Comparison of ENCODE assay signal across 27 cellular contexts in the genomic region with DNA sequence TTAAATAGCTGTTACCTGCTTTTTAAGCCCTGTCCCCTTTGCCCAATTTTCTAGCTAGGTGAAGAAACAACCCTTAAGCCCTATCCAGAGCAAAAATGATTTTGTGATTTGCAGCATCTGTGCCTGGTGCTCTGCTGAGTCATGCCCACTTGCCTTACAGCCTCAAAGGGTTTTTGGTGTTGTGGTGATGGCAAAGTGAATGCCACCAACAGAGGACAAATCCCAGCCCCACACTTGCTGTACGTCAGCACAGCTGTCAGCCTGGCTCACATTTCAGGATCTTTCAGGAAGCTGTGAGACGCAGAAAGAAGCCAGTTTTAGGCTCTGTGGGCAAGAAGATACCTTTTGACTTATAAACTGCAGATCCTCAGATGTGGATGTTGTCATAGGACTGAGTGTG.
DNase-seq lines count a peak whose midpoint lies in the region; ATAC-seq and TF ChIP-seq lines count a peak whose summit lies in the region.
"Had no signal": no experiment of that assay in that cellular context is flagged by ENCODE, and none has a peak within 500 bp of the region (broad histone marks: within the 10 kb centered on the region; RNA-seq: fewer than 3 reads in every experiment).

No MANE protein-coding gene starts in this region.

- CTCF ChIA-PET in A673 (lab: Charles Lee) (no interaction called here), SK-N-SH (lab: Yijun Ruan, JAX) (interaction anchor here (1.9 kb wide), 1 partner anchor 61 kb away, joined by 6 read pairs; no protein-coding TSS in a partner anchor)

- no peak overlapping the region for H3K9ac ChIP-seq in SK-N-SH

- no peak overlapping the region for H3K4me2 ChIP-seq in SK-N-SH
- H3K4me2 ChIP-seq: hepatocyte had no signal

- no peak for ATAC-seq in GM18511 (IDR thresholded peaks at IDR 0.05; ENCODE audit: unreplicated experiment)
- ATAC-seq: stimulated activated naive CD8-positive, alpha-beta T cell treated with anti-CD3 and anti-CD28 coated beads, Interleukin-15, Interleukin-2, amounts not matched to agents 100 U/mL and 50 U/mL, for 24 hours had no signal

- H3K4me3 ChIP-seq in A673 (ENCODE audit: low read depth, low read length, poor library complexity, severe bottlenecking) (no peak overlapping the region), SK-N-SH (ENCODE audit: low read depth in 2 of 2, low read length in 1 of 2) (no peak overlapping the region)
- H3K4me3 ChIP-seq: hepatocyte, right atrium auricular region, spleen, thoracic aorta, uterus had no signal

- H3K79me2 ChIP-seq in SK-N-SH (ENCODE audit: insufficient read depth) = no peaks in the 10 kb centered on the region
- H3K79me2 ChIP-seq: hepatocyte had no signal

- intact Hi-C loops in A673 (cut with micrococcal nuclease; ENCODE audit: unreplicated experiment) = no loop called here

- H3K27ac ChIP-seq in A673 (ENCODE audit: low read depth, low read length, poor library complexity, severe bottlenecking) (no peak overlapping the region), SK-N-SH (ENCODE audit: low read depth in 2 of 2, low read length in 1 of 2) (peak overlapping the region in 1 of 2 experiments; percentile 34; a peak in 1 of 4 replicates)
- H3K27ac ChIP-seq: C4-2B, hepatocyte, right atrium auricular region, RWPE1, spleen, thoracic aorta, uterus had no signal

- H3K9me3 ChIP-seq in A673 (ENCODE audit: low read depth, low read length, poor library complexity, severe bottlenecking) = no peaks in the 10 kb centered on the region
- no peaks in the 10 kb centered on the region for H3K9me3 ChIP-seq in SK-N-SH
- H3K9me3 ChIP-seq: Caco-2, right atrium auricular region, spleen, thoracic aorta, uterus had no signal

- POLR2A ChIA-PET in A673 (lab: Charles Lee; ENCODE audit: low non-redundant PET) = interaction anchor here (0.6 kb wide), 1 partner anchor 241 kb away, joined by 3 read pairs; no protein-coding TSS in a partner anchor
- POLR2A ChIA-PET in SK-N-SH (lab: Yijun Ruan, JAX) = no interaction called here

- TF ChIP-seq RAD21 in SK-N-SH (IDR thresholded peaks at IDR 0.05; ENCODE audit: low read length) = no peak

- no peaks in the 10 kb centered on the region for H3K4me1 ChIP-seq in A673 (ENCODE audit: insufficient read depth, low read length, poor library complexity, severe bottlenecking)
- peaks cover 0 to 15% of the 10 kb centered on the region in 2 experiments; a peak in 2 of 4 replicates for H3K4me1 ChIP-seq in SK-N-SH (ENCODE audit: control insufficient read depth in 1 of 2, insufficient read depth in 2 of 2, low read depth in 1 of 2, low read length in 1 of 2)
- H3K4me1 ChIP-seq: Caco-2, right atrium auricular region, spleen, uterus had no signal

- H3K27me3 ChIP-seq in A673 (replicated peaks; ENCODE audit: insufficient read depth, low read depth, low read length, poor library complexity) = peaks cover 8% of the 10 kb centered on the region
- H3K27me3 ChIP-seq in SK-N-SH (ENCODE audit: insufficient read depth) = no peaks in the 10 kb centered on the region
- H3K27me3 ChIP-seq: hepatocyte, right atrium auricular region, uterus had no signal

- no peaks in the 10 kb centered on the region for H3F3A ChIP-seq in SK-N-SH (replicated peaks; ENCODE audit: insufficient read depth)

- H3K36me3 ChIP-seq in A673 (ENCODE audit: insufficient read depth, low read length, poor library complexity, severe bottlenecking) (no peaks in the 10 kb centered on the region), SK-N-SH (replicated peaks in 1 of 2; ENCODE audit: control insufficient read depth in 1 of 2, insufficient read depth in 2 of 2, low read length in 1 of 2) (no peaks in the 10 kb centered on the region)
- H3K36me3 ChIP-seq: right atrium auricular region, spleen, thoracic aorta, uterus had no signal

- H2AFZ ChIP-seq in SK-N-SH (ENCODE audit: low read depth) = no peak overlapping the region
- H2AFZ ChIP-seq: hepatocyte had no signal

- no peaks in the 10 kb centered on the region for H4K20me1 ChIP-seq in SK-N-SH (ENCODE audit: insufficient read depth)

- no peak for TF ChIP-seq CTCF in A673 (conservative IDR thresholded peaks at IDR 0.05; ENCODE audit: low read depth, low read length)
- no peak for TF ChIP-seq CTCF in SK-N-SH (IDR thresholded peaks at IDR 0.05)

- DNase-seq in A673 (ENCODE audit: low spot score) = peak; percentile 24
- peak; percentile 14 for DNase-seq in COLO668 (lab: John Stamatoyannopoulos, UW; ENCODE audit: unreplicated experiment)
- DNase-seq in SK-N-SH = no peak
- peak; percentile 12 for DNase-seq in myocyte (ENCODE audit: low read depth)
- no peak for DNase-seq in activated CD8-positive, alpha-beta memory T cell treated with anti-CD3 and anti-CD28 coated beads, Interleukin-2, amount 50 U/mL, for 48 hours
- DNase-seq in NCI-H1694 (lab: John Stamatoyannopoulos, UW) = no peak
- DNase-seq in NCI-H2029 (lab: John Stamatoyannopoulos, UW) = no peak
- DNase-seq: ACHN; activated CD4-positive, alpha-beta T cell treated with anti-CD3 and anti-CD28 coated beads, Interleukin-2, amount 50 U/mL, for 1 hour; activated CD4-positive, CD25-positive, alpha-beta regulatory T cell; activated effector memory CD4-positive, alpha-beta T cell treated with anti-CD3 and anti-CD28 coated beads, Interleukin-2, amount 50 U/mL, for 16 hours; activated T-cell treated with anti-CD3 and anti-CD28 coated beads, Interleukin-2, amount 50 U/mL, for 24 hours; aorta; Caco-2; DND-41; NCI-H345; NCI-H774; spleen; stimulated activated CD4-positive, alpha-beta T cell treated with anti-CD3 and anti-CD28 coated beads, Interleukin-2, amount 100 ng/mL, for 24 hours; stimulated activated naive CD8-positive, alpha-beta T cell treated with anti-CD3 and anti-CD28 coated beads, Interleukin-15, Interleukin-2, amounts not matched to agents 100 U/mL and 50 U/mL, for 24 hours; uterus had no signal

- no peak for TF ChIP-seq EP300 in SK-N-SH (IDR thresholded peaks at IDR 0.05; ENCODE audit: borderline replicate concordance in 1 of 2, low read depth in 1 of 2, low read length in 1 of 2)

- no peaks in the 10 kb centered on the region for H3K9me2 ChIP-seq in SK-N-SH

- WGBS in SK-N-SH (ENCODE audit: low lambda C conversion rate) = 40% methylated on average over 1 of the region's 2 CpGs

- BruUV-seq in A673 (replicated peaks; lab: Mats Ljungman, UMichigan) = no TSS peak

TF ChIP-seq in SK-N-SH, 30 proteins besides CTCF, POLR2A, EP300 and RAD21:
- TF ChIP-seq NRF1 (IDR thresholded peaks at IDR 0.05; ENCODE audit: low read depth, low read length) (no peak), NFIC (IDR thresholded peaks at IDR 0.05; ENCODE audit: borderline replicate concordance) (no peak), GABPA (IDR thresholded peaks at IDR 0.05; ENCODE audit: low read depth) (no peak), SMC3 (IDR thresholded peaks at IDR 0.05; ENCODE audit: low read depth, low read length) (no peak), RXRA (IDR thresholded peaks at IDR 0.05; ENCODE audit: borderline replicate concordance, low read depth) (no peak), TCF12 (IDR thresholded peaks at IDR 0.05) (peak; percentile 56)
- TF ChIP-seq, protein P1, sequence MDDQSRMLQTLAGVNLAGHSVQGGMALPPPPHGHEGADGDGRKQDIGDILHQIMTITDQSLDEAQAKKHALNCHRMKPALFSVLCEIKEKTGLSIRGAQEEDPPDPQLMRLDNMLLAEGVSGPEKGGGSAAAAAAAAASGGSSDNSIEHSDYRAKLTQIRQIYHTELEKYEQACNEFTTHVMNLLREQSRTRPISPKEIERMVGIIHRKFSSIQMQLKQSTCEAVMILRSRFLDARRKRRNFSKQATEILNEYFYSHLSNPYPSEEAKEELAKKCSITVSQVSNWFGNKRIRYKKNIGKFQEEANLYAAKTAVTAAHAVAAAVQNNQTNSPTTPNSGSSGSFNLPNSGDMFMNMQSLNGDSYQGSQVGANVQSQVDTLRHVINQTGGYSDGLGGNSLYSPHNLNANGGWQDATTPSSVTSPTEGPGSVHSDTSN (IDR thresholded peaks at IDR 0.05) = peak; percentile 26; the same call in 1 of the 2 replicates
- TF ChIP-seq, protein P2, sequence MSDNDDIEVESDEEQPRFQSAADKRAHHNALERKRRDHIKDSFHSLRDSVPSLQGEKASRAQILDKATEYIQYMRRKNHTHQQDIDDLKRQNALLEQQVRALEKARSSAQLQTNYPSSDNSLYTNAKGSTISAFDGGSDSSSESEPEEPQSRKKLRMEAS (IDR thresholded peaks at IDR 0.05; ENCODE audit: low read depth) = no peak
TF ChIP-seq in SK-N-SH: peak in this region for 2.

Comparison
In these comparisons a context has a peak if more than half of its experiments do, and no peak if none do; other contexts are left out.
1. DNase-seq: peak in A673 (single experiment), COLO668 (single experiment) and myocyte (single experiment); none in SK-N-SH (single experiment), activated CD8-positive, alpha-beta memory T cell treated with anti-CD3 and anti-CD28 coated beads, Interleukin-2, amount 50 U/mL, for 48 hours (single experiment), NCI-H1694 (single experiment) and NCI-H2029 (single experiment).